In the genomic region with DNA sequence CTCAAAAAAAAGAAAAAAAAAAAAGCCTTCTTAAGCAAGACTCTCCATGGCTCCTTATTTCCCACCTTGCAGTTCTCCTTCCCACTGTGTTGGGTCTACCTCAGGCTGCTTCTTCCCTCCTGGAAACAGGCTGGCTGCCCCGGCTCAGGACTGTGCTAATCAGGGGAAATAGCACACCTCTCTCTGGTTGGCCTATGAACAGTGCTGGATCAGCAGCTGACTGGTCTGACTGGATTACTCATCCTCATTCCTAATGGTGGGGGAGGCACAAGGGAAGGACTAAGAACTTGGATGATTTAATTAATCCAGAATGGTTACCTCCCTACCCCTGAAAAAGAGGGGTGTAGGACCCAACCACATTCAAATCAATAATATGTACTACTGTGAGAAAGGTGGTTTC, we compare ENCODE assay signal across 15 cellular contexts. TPM values are rescaled to one million over a fixed set of nuclear protein-coding genes. Genes with fewer than 3 reads are reported as not detected.
A peak's percentile ranks its signal among the peaks of the same experiment; 100 is the strongest.
DNase-seq lines count a peak whose midpoint lies in the region; ATAC-seq and TF ChIP-seq lines count a peak whose summit lies in the region.
"Had no signal": no experiment of that assay in that cellular context is flagged by ENCODE, and none has a peak within 500 bp of the region (broad histone marks: within the 10 kb centered on the region; RNA-seq: fewer than 3 reads in every experiment).

No MANE protein-coding gene starts in this region.

- 0 out of 2 replicates have a peak overlapping the region, but pooled peaks have one; percentile 23 for H2AK5ac ChIP-seq in IMR-90 (ENCODE audit: low read depth, low read length)

- H3K18ac ChIP-seq in IMR-90 (ENCODE audit: low read depth, low read length) = 0 out of 2 replicates have a peak overlapping the region, but pooled peaks have one; percentile 20

- H3K4me3 ChIP-seq in IMR-90 (ENCODE audit: insufficient read depth, low read depth, low read length) (no peak overlapping the region), stomach (no peak overlapping the region)
- H3K4me3 ChIP-seq: GM12878, thyroid gland had no signal

- 0 out of 3 replicates have a peak overlapping the region, but pooled peaks have one; percentile 26 for H2BK15ac ChIP-seq in IMR-90 (ENCODE audit: low read depth, low read length)

- H3K4me1 ChIP-seq in IMR-90 (ENCODE audit: control insufficient read depth, insufficient read depth, low read length) (peaks cover 2% of the 10 kb centered on the region; the same call in 1 of the 2 replicates), stomach (peaks cover 0 to 16% (median 8%) of the 10 kb centered on the region in 4 donors)

- H3K4ac ChIP-seq in IMR-90 (ENCODE audit: low read depth, low read length) = peak overlapping the region; percentile 36; the same call in 1 of the 2 replicates

- TF ChIP-seq CTCF in IMR-90 (conservative IDR thresholded peaks at IDR 0.05; ENCODE audit: low read depth, low read length) (no peak), MCF 10A (IDR thresholded peaks at IDR 0.05; ENCODE audit: unreplicated experiment) (no peak), stomach (IDR thresholded peaks at IDR 0.05) (no peak)

- no peak overlapping the region for H3K23ac ChIP-seq in IMR-90 (ENCODE audit: low read depth, low read length)

- H3K27me3 ChIP-seq in IMR-90 (ENCODE audit: control insufficient read depth, insufficient read depth, low read length) (no peaks in the 10 kb centered on the region), stomach (no peaks in the 10 kb centered on the region)
- H3K27me3 ChIP-seq: thyroid gland had no signal

- peak overlapping the region; percentile 64 for H2AFZ ChIP-seq in IMR-90 (replicated peaks; ENCODE audit: low read length, poor library complexity)

- 0 out of 2 replicates have a peak, but pooled peaks have one; percentile 2 for TF ChIP-seq RAD21 in IMR-90 (IDR thresholded peaks at IDR 0.05; ENCODE audit: low read length)

- intact Hi-C loops in IMR-90 (cut with micrococcal nuclease) (no loop called here), MCF 10A (cut with micrococcal nuclease) (loop anchor here (5.0 kb wide), 1 partner anchor 168 kb away; no protein-coding TSS in a partner anchor), stomach (cut with DNase I; ENCODE audit: low total_unique reads) (loop anchor here (5.0 kb wide), 1 partner anchor 38 kb away; no protein-coding TSS in a partner anchor)

- ATAC-seq in IMR-90 (ENCODE audit: low read depth) (peak; percentile 63), HG02759 (IDR thresholded peaks at IDR 0.05; ENCODE audit: unreplicated experiment) (no peak)
- ATAC-seq: GM12878, Panc1 had no signal

- H3K4me1 Mint-ChIP-seq in MCF 10A (ENCODE audit: insufficient read depth, unreplicated experiment) = peaks cover 4% of the 10 kb centered on the region

- peaks cover 11% of the 10 kb centered on the region for H4K20me1 ChIP-seq in IMR-90 (ENCODE audit: insufficient read depth, low read length)

- CTCF ChIA-PET in IMR-90 (lab: Yijun Ruan, JAX) = no interaction called here
- CTCF ChIA-PET in MCF 10A (lab: Yijun Ruan, JAX) = interaction anchor here (1.4 kb wide), 1 partner anchor 11 kb away, joined by 4 read pairs; no protein-coding TSS in a partner anchor

- no TSS peak for BruUV-seq in IMR-90 (replicated peaks; lab: Mats Ljungman, UMichigan)
- BruUV-seq in MCF 10A (replicated peaks; lab: Mats Ljungman, UMichigan) = no TSS peak

- POLR2A ChIA-PET in IMR-90 (lab: Charles Lee; ENCODE audit: unreplicated experiment) (no interaction called here), MCF 10A (lab: Yijun Ruan, JAX) (interaction anchor here (0.6 to 1.0 kb wide), 3 partner anchors 11 to 44 kb away, joined by 3 to 4 read pairs (median 4); no protein-coding TSS in a partner anchor)

- H2BK20ac ChIP-seq in IMR-90 (ENCODE audit: low read depth, low read length) = peak overlapping the region; percentile 57; the same call in 1 of the 2 replicates

- TF ChIP-seq POLR2A in IMR-90 (IDR thresholded peaks at IDR 0.05; ENCODE audit: low read depth, low read length) (no peak), stomach (IDR thresholded peaks at IDR 0.05) (no peak)

- no peaks in the 10 kb centered on the region for H3K9me3 Mint-ChIP-seq in MCF 10A (ENCODE audit: unreplicated experiment)
- H3K9me3 Mint-ChIP-seq: activated CD4-positive, alpha-beta T cell treated with anti-CD3 and anti-CD28 coated beads, Interleukin-2, amount 10 ng/mL, durations not matched to agents 24 days and 14 days; activated naive CD4-positive, alpha-beta T cell treated with anti-CD3 and anti-CD28 coated beads for 36 hours had no signal

- H4K91ac ChIP-seq in IMR-90 (ENCODE audit: insufficient read depth, low read depth, low read length) = no peak overlapping the region

- H3K14ac ChIP-seq in IMR-90 (replicated peaks; ENCODE audit: low read depth, low read length) = peak overlapping the region; percentile 49

- whole genome bisulfite sequencing in IMR-90 (ENCODE audit: extremely low coverage in 2 of 2, insufficient read length in 1 of 2), 2 experiments = no CpG with 5 or more reads among the region's 1 CpG
- WGBS in stomach, 5 donors = 47 to 77% (median 74%) methylated on average over 1 of the region's 1 CpG

- no peak overlapping the region for H4K5ac ChIP-seq in IMR-90 (ENCODE audit: low read depth, low read length)

- no peak overlapping the region for H3K4me3 Mint-ChIP-seq in MCF 10A (ENCODE audit: unreplicated experiment)
- H3K4me3 Mint-ChIP-seq: activated CD4-positive, alpha-beta T cell treated with anti-CD3 and anti-CD28 coated beads, Interleukin-2, amount 10 ng/mL, durations not matched to agents 24 days and 14 days; activated naive CD4-positive, alpha-beta T cell treated with anti-CD3 and anti-CD28 coated beads for 36 hours; endodermal cell had no signal

- H3K9ac ChIP-seq in IMR-90 (ENCODE audit: low read depth, low read length) = no peak overlapping the region

- H3K36me3 ChIP-seq in IMR-90 (ENCODE audit: control insufficient read depth, insufficient read depth, low read length) (no peaks in the 10 kb centered on the region), stomach (no peaks in the 10 kb centered on the region)
- H3K36me3 ChIP-seq: thyroid gland had no signal

- no peaks in the 10 kb centered on the region for H3K27me3 Mint-ChIP-seq in MCF 10A (ENCODE audit: insufficient read depth, unreplicated experiment)

- DNase-seq in AG08396 (ENCODE audit: low spot score) (peak; percentile 80), IMR-90 (peak; percentile 86), MCF 10A (ENCODE audit: unreplicated experiment) (peak; percentile 70), islet precursor cell (peak; percentile 91), stomach (no peak), RPMI8226 (no peak), CD1c-positive myeloid dendritic cell (ENCODE audit: extremely low spot score) (no peak)
- DNase-seq: activated CD4-positive, alpha-beta T cell treated with anti-CD3 and anti-CD28 coated beads, Interleukin-2, amount 10 ng/mL, durations not matched to agents 24 days and 14 days; activated naive CD4-positive, alpha-beta T cell treated with anti-CD3 and anti-CD28 coated beads for 36 hours; endodermal cell; NCI-H2029; thyroid gland had no signal

- in situ Hi-C loops in IMR-90 (cut with MboI; ENCODE audit: low sequenced_read_pairs) = loop anchor here (5.0 kb wide), 1 partner anchor 43 kb away; the partner anchor contains the start of gene STK38

- no peak overlapping the region for H2AK9ac ChIP-seq in IMR-90 (replicated peaks; ENCODE audit: low read depth, low read length, poor library complexity)

- peaks cover 15% of the 10 kb centered on the region for H3K36me3 Mint-ChIP-seq in MCF 10A (ENCODE audit: insufficient read depth, unreplicated experiment)

- H3K27ac ChIP-seq in IMR-90 (ENCODE audit: insufficient read depth, low read length) (no peak overlapping the region), stomach (no peak overlapping the region)
- H3K27ac ChIP-seq: thyroid gland had no signal

- dilution Hi-C loops in IMR-90 (cut with HindIII; ENCODE audit: low sequenced_read_pairs, unreplicated experiment) = no loop called here

- H2BK120ac ChIP-seq in IMR-90 (ENCODE audit: low read depth, low read length) = peak overlapping the region; percentile 20; the same call in 1 of the 2 replicates

- H3K56ac ChIP-seq in IMR-90 (ENCODE audit: extremely low read depth, insufficient read depth, low read length) = no peak overlapping the region

- no peak for TF ChIP-seq EP300 in stomach (IDR thresholded peaks at IDR 0.05)

- H3K9me3 ChIP-seq in IMR-90 (ENCODE audit: control insufficient read depth, insufficient read depth, low read length) = no peaks in the 10 kb centered on the region
- no peaks in the 10 kb centered on the region for H3K9me3 ChIP-seq in stomach
- H3K9me3 ChIP-seq: thyroid gland had no signal

- H4K8ac ChIP-seq in IMR-90 (ENCODE audit: low read depth in 2 of 2, low read length in 2 of 2) = peak overlapping the region in 1 of 2 experiments; percentile 53; a peak in 2 of 4 replicates

- H3K79me1 ChIP-seq in IMR-90 (ENCODE audit: low read depth in 1 of 2, low read length in 2 of 2) = peaks cover 13 to 30% of the 10 kb centered on the region in 2 experiments

- H3K4me2 ChIP-seq in IMR-90 (ENCODE audit: low read depth, low read length) = no peak overlapping the region

- H2BK5ac ChIP-seq in IMR-90 (ENCODE audit: low read depth, low read length, poor library complexity, severe bottlenecking) = peak overlapping the region; percentile 82

- no peaks in the 10 kb centered on the region; the same call in 1 of the 2 replicates for H3K9me1 ChIP-seq in IMR-90 (ENCODE audit: insufficient read depth, low read length)

- H3K27ac Mint-ChIP-seq in MCF 10A (ENCODE audit: low read depth, unreplicated experiment) = no peak overlapping the region
- H3K27ac Mint-ChIP-seq: activated CD4-positive, alpha-beta T cell treated with anti-CD3 and anti-CD28 coated beads, Interleukin-2, amount 10 ng/mL, durations not matched to agents 24 days and 14 days; activated naive CD4-positive, alpha-beta T cell treated with anti-CD3 and anti-CD28 coated beads for 36 hours; endodermal cell had no signal

RNA-seq across cellular contexts. Expression of gene SRSF3, which starts 3.9 kb away (rescaled TPM):
- total RNA-seq in IMR-90 (2012; rRNA removed) (237 and 256 TPM in 2 replicates), MCF 10A (2022) (364 and 479 TPM in 2 replicates), stomach (100 to 1,000 TPM in 4 of 5 donors, 10 to 100 TPM in 1; 77.2 to 250 (median 145) TPM)
- polyA plus RNA-seq in IMR-90 (2012; rRNA removed) (297 and 394 TPM in 2 replicates), stomach (100 to 1,000 TPM; 130 to 179 (median 146) TPM)
- 52.5 and 172 TPM in 2 replicates for polyA plus RNA-seq in IMR-90 (2012; cell fraction: cytosol; rRNA removed)
- polyA plus RNA-seq in IMR-90 (2012; cell fraction: nucleus; rRNA removed; ENCODE audit: low replicate concordance) = 113 and 275 TPM in 2 replicates

RNA-seq across cellular contexts. Expression of gene STK38, which starts 43.0 kb away (rescaled TPM):
- total RNA-seq in IMR-90 (2012; rRNA removed) (9.7 and 10.6 TPM in 2 replicates), MCF 10A (2022) (16.8 and 20.0 TPM in 2 replicates), stomach (10 to 100 TPM; 20.4 to 63.7 (median 26.3) TPM)
- polyA plus RNA-seq in IMR-90 (2012; rRNA removed) (14.6 and 19.7 TPM in 2 replicates), stomach (10 to 100 TPM; 14.1 to 24.9 (median 19.1) TPM)
- polyA plus RNA-seq in IMR-90 (2012; cell fraction: cytosol; rRNA removed) = 4.8 and 5.6 TPM in 2 replicates
- polyA plus RNA-seq in IMR-90 (2012; cell fraction: nucleus; rRNA removed; ENCODE audit: low replicate concordance) = 7.4 and 39.5 TPM in 2 replicates

Comparison
In these comparisons a context has a peak if more than half of its experiments do, and no peak if none do; other contexts are left out.
1. DNase-seq: peak in AG08396 (single experiment), IMR-90 (single experiment), MCF 10A (single experiment) and islet precursor cell (single experiment); none in stomach (single experiment), RPMI8226 (single experiment) and CD1c-positive myeloid dendritic cell (single experiment).